ENCODE assay signal across 11 cellular contexts in the genomic region with DNA sequence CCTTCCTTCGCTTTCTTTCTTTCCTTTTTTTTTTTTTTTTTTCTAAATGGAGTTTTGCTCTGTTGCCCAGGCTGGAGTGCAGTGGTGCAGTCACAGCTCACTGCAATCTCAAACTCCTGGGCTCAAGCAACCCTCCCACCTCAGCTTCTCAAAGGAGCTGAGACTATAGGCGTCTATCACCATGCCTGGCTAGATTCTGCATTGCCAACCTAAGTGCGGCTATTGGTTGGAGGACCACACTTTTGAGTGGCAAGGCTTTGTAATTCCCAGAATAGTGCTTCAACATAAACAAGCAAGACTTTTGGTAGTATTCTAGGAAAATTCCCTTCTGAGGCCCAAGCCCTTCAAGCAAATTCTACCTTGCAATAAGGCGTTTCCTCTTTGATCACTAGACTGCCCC.
DNase-seq lines count a peak whose midpoint lies in the region; TF ChIP-seq lines count a peak whose summit lies in the region.
"Had no signal": no experiment of that assay in that cellular context is flagged by ENCODE, and none has a peak within 500 bp of the region (broad histone marks: within the 10 kb centered on the region; RNA-seq: fewer than 3 reads in every experiment).

No MANE protein-coding gene starts in this region.

- no peak overlapping the region for H2BK15ac ChIP-seq in neuronal stem cell (ENCODE audit: low read length)

- peaks cover 14% of the 10 kb centered on the region for H3K4me1 Mint-ChIP-seq in brain

- peak overlapping the region in 3 of 5 experiments; percentile 5 to 61 (median 55) for H3K27ac Mint-ChIP-seq in brain

- H2BK12ac ChIP-seq in neuronal stem cell (ENCODE audit: low read length): no peak overlapping the region

- no peak overlapping the region for H3K14ac ChIP-seq in neuronal stem cell (ENCODE audit: low read length)

- H3K27ac ChIP-seq in neuronal stem cell (replicated peaks; ENCODE audit: low read length): no peak overlapping the region
- H3K27ac ChIP-seq in effector memory CD4-positive, alpha-beta T cell (ENCODE audit: insufficient read depth, low read length, poor library complexity, severe bottlenecking): no peak overlapping the region

- H3K36me3 ChIP-seq in Loucy (ENCODE audit: insufficient read depth, low read length) (no peaks in the 10 kb centered on the region), neuronal stem cell (replicated peaks in 1 of 2; ENCODE audit: control insufficient read depth in 2 of 2, insufficient read depth in 2 of 2, low read length in 2 of 2) (no peaks in the 10 kb centered on the region)
- no peaks in the 10 kb centered on the region for H3K36me3 ChIP-seq in effector memory CD4-positive, alpha-beta T cell (ENCODE audit: control insufficient read depth, insufficient read depth, low read length)

- no peaks in the 10 kb centered on the region for H3F3A ChIP-seq in Loucy (ENCODE audit: low read depth)

- no peak overlapping the region for H2AK5ac ChIP-seq in neuronal stem cell (ENCODE audit: low read depth, low read length)

- no peak overlapping the region for H3K4me3 ChIP-seq in Loucy (ENCODE audit: low read length, poor library complexity, severe bottlenecking)
- H3K4me3 ChIP-seq in neuronal stem cell (ENCODE audit: low read length in 2 of 2): no peak overlapping the region
- no peak overlapping the region for H3K4me3 ChIP-seq in effector memory CD4-positive, alpha-beta T cell (ENCODE audit: insufficient read depth, low read depth, low read length, poor library complexity, severe bottlenecking)

- DNase-seq in NCI-H187 (lab: John Stamatoyannopoulos, UW) (peak; percentile 28 to 35), NCI-H187 treated with DMSO at 0.1 percent for 48 hours (lab: John Stamatoyannopoulos, UW) (no peak), neuronal stem cell (ENCODE audit: low spot score) (no peak), NCI-H345 (lab: John Stamatoyannopoulos, UW) (no peak), hippocampal formation (lab: John Stamatoyannopoulos, UW) (no peak)
- no peak for DNase-seq in effector memory CD4-positive, alpha-beta T cell
- DNase-seq: COR-L47, NCI-H1048, SW 1271 had no signal

- no peaks in the 10 kb centered on the region for H3K79me1 ChIP-seq in neuronal stem cell (ENCODE audit: low read depth, low read length)

- H3K4ac ChIP-seq in neuronal stem cell (ENCODE audit: low read length): no peak overlapping the region

- H3K4me2 ChIP-seq in Loucy (ENCODE audit: low read depth, low read length, poor library complexity, severe bottlenecking) (peak overlapping the region; percentile 5), neuronal stem cell (ENCODE audit: insufficient read depth, low read length, poor library complexity, severe bottlenecking) (no peak overlapping the region)

- H3K27me3 ChIP-seq in Loucy (ENCODE audit: insufficient read depth, low read length, poor library complexity, severe bottlenecking): no peaks in the 10 kb centered on the region
- no peaks in the 10 kb centered on the region for H3K27me3 ChIP-seq in neuronal stem cell (ENCODE audit: control insufficient read depth in 3 of 3, insufficient read depth in 3 of 3, low read depth in 1 of 3, low read length in 3 of 3)
- no peaks in the 10 kb centered on the region for H3K27me3 ChIP-seq in effector memory CD4-positive, alpha-beta T cell (replicated peaks; ENCODE audit: control insufficient read depth, insufficient read depth, low read length, poor library complexity, severe bottlenecking)

- no peak overlapping the region for H2BK120ac ChIP-seq in neuronal stem cell (ENCODE audit: low read depth, low read length)

- no peak overlapping the region for H2BK5ac ChIP-seq in neuronal stem cell (ENCODE audit: low read length)

- H3K4me1 ChIP-seq in Loucy (ENCODE audit: insufficient read depth, low read length, poor library complexity, severe bottlenecking) (peaks cover 14% of the 10 kb centered on the region), neuronal stem cell (ENCODE audit: control insufficient read depth in 2 of 2, insufficient read depth in 1 of 2, low read depth in 1 of 2, low read length in 2 of 2) (peaks cover 0 to 2% of the 10 kb centered on the region in 2 donors)
- H3K4me1 ChIP-seq in effector memory CD4-positive, alpha-beta T cell (ENCODE audit: control insufficient read depth, insufficient read depth, low read length, poor library complexity, severe bottlenecking): peaks cover 7% of the 10 kb centered on the region

- H4K8ac ChIP-seq in neuronal stem cell (ENCODE audit: low read depth, low read length): no peak overlapping the region

- H3K9me3 ChIP-seq in Loucy (ENCODE audit: insufficient read depth, low read depth, low read length) (no peaks in the 10 kb centered on the region), neuronal stem cell (replicated peaks in 1 of 2; ENCODE audit: control insufficient read depth in 2 of 2, insufficient read depth in 1 of 2, low read depth in 1 of 2, low read length in 2 of 2) (no peaks in the 10 kb centered on the region)
- H3K9me3 ChIP-seq in effector memory CD4-positive, alpha-beta T cell (ENCODE audit: control insufficient read depth, low read length): no peaks in the 10 kb centered on the region

- no peak overlapping the region for H4K91ac ChIP-seq in neuronal stem cell (ENCODE audit: low read depth, low read length, poor library complexity)

- no peaks in the 10 kb centered on the region for H3K79me2 ChIP-seq in Loucy (ENCODE audit: insufficient read depth, low read length)

- H4K20me1 ChIP-seq in Loucy (ENCODE audit: insufficient read depth, low read length, poor library complexity, severe bottlenecking): no peaks in the 10 kb centered on the region

- no peak overlapping the region for H3K23ac ChIP-seq in neuronal stem cell (ENCODE audit: low read depth, low read length, poor library complexity)

- H2AFZ ChIP-seq in Loucy (ENCODE audit: low read length) (peak overlapping the region; percentile 70), neuronal stem cell (ENCODE audit: low read length) (peak overlapping the region; percentile 58)

- no peaks in the 10 kb centered on the region for H3K27me3 Mint-ChIP-seq in brain

- no peaks in the 10 kb centered on the region for H3K9me2 ChIP-seq in Loucy (replicated peaks; ENCODE audit: low read depth, low read length)

- H3K18ac ChIP-seq in neuronal stem cell (ENCODE audit: low read length): no peak overlapping the region

- TF ChIP-seq CTCF in Loucy (conservative IDR thresholded peaks at IDR 0.05; ENCODE audit: low read length) (no peak), brain (conservative IDR thresholded peaks at IDR 0.05) (no peak)

- WGBS in neuronal stem cell (ENCODE audit: extremely low coverage in 2 of 2, insufficient read length in 2 of 2, insufficient replicate concordance in 1 of 2), 2 donors: 100% methylated on average over 1 of the region's 4 CpGs; no CpG with 5 or more reads in 1 of the 2 donors

- no peak overlapping the region for H3K4me3 Mint-ChIP-seq in brain

- H3K36me3 Mint-ChIP-seq in brain: no peaks in the 10 kb centered on the region

- H3K9me3 Mint-ChIP-seq in brain: no peaks in the 10 kb centered on the region

- H3K9ac ChIP-seq in Loucy (ENCODE audit: low read depth, low read length, poor library complexity, severe bottlenecking) (no peak overlapping the region), neuronal stem cell (ENCODE audit: low read depth, low read length, poor library complexity) (no peak overlapping the region)

Comparison
In these comparisons a context has a peak if more than half of its experiments do, and no peak if none do; other contexts are left out.
1. DNase-seq: peak in NCI-H187 (2 of 2); none in NCI-H187 treated with DMSO at 0.1 percent for 48 hours (single experiment), neuronal stem cell (single experiment), effector memory CD4-positive, alpha-beta T cell (0 of 3), NCI-H345 (single experiment) and hippocampal formation (0 of 2).